9 cellular contexts compared by ENCODE assay signal in the genomic region with DNA sequence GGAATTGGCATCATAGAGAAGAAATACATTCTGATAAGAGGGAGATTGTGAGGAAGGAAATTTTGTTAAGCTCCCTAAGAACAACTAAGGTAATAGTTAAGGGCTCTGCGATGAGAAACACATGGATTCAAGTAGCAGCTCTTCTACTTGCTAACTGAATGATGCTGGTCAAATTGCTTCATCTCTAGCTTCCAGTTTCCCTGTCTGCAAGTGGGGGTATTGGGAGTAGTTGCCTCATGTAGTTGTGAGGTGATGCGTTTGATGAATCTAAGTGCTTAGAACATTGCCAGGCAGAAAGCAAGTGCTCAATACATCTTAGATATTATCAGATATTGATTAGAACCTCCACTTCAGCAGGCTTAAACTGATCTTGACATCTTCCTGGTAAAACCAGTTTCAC.
A peak's percentile ranks its signal among the peaks of the same experiment; 100 is the strongest.
DNase-seq lines count a peak whose midpoint lies in the region; ATAC-seq, FAIRE-seq and TF ChIP-seq lines count a peak whose summit lies in the region.
"Had no signal": no experiment of that assay in that cellular context is flagged by ENCODE, and none has a peak within 500 bp of the region (broad histone marks: within the 10 kb centered on the region; RNA-seq: fewer than 3 reads in every experiment).

No MANE protein-coding gene starts in this region.

- peaks cover 52% of the 10 kb centered on the region for H3K4me1 ChIP-seq in A673 (ENCODE audit: insufficient read depth, low read length, poor library complexity, severe bottlenecking)
- peaks cover 25% of the 10 kb centered on the region for H3K4me1 ChIP-seq in astrocyte (ENCODE audit: insufficient read depth, low read length)

- peaks cover 2% of the 10 kb centered on the region for H3K27me3 Mint-ChIP-seq in astrocyte (ENCODE audit: low read depth, unreplicated experiment)
- H3K27me3 Mint-ChIP-seq: CD4-positive, alpha-beta memory T cell had no signal

- ATAC-seq in GM18861 (IDR thresholded peaks at IDR 0.05; ENCODE audit: unreplicated experiment), result no peak
- ATAC-seq in GM18511 (IDR thresholded peaks at IDR 0.05; ENCODE audit: unreplicated experiment), result no peak

- no peak for DNase-seq in A673 (ENCODE audit: low spot score)
- peak; percentile 10 for DNase-seq in HS-5 (ENCODE audit: low read depth)
- DNase-seq in astrocyte (ENCODE audit: low read depth), result no peak
- peak; percentile 58 for DNase-seq in fibroblast of the aortic adventitia (ENCODE audit: low read depth)
- no peak for DNase-seq in activated naive CD4-positive, alpha-beta T cell (lab: John Stamatoyannopoulos, UW)
- no peak for DNase-seq in D341Med (ENCODE audit: low spot score)

- H3K9me3 ChIP-seq in A673 (ENCODE audit: low read depth, low read length, poor library complexity, severe bottlenecking), result no peaks in the 10 kb centered on the region
- H3K9me3 ChIP-seq in astrocyte (ENCODE audit: insufficient read depth, low read depth, low read length), result no peaks in the 10 kb centered on the region

- no peak overlapping the region for H3K27ac Mint-ChIP-seq in astrocyte (ENCODE audit: unreplicated experiment)

- H3K4me3 ChIP-seq in A673 (ENCODE audit: low read depth, low read length, poor library complexity, severe bottlenecking) (no peak overlapping the region), astrocyte (ENCODE audit: insufficient read depth, low read depth, low read length) (no peak overlapping the region), fibroblast of the aortic adventitia (ENCODE audit: low read depth, low read length) (no peak overlapping the region)

- peaks cover 5% of the 10 kb centered on the region for H3K9me3 Mint-ChIP-seq in astrocyte (ENCODE audit: unreplicated experiment)
- H3K9me3 Mint-ChIP-seq: CD4-positive, alpha-beta memory T cell had no signal

- peaks cover 29% of the 10 kb centered on the region for H3K4me1 Mint-ChIP-seq in astrocyte (ENCODE audit: low read depth, unreplicated experiment)

- H3K4me3 Mint-ChIP-seq in astrocyte (ENCODE audit: unreplicated experiment), result no peak overlapping the region
- H3K4me3 Mint-ChIP-seq: CD4-positive, alpha-beta memory T cell had no signal

- H3K9ac ChIP-seq in astrocyte (ENCODE audit: low read length), result no peak overlapping the region

- no peaks in the 10 kb centered on the region for H3K27me3 ChIP-seq in A673 (replicated peaks; ENCODE audit: insufficient read depth, low read depth, low read length, poor library complexity)
- H3K27me3 ChIP-seq in astrocyte (ENCODE audit: insufficient read depth, low read length), result peaks cover 3% of the 10 kb centered on the region

- H3K36me3 ChIP-seq in A673 (ENCODE audit: insufficient read depth, low read length, poor library complexity, severe bottlenecking) (no peaks in the 10 kb centered on the region), astrocyte (ENCODE audit: insufficient read depth, low read length) (no peaks in the 10 kb centered on the region)

- no peaks in the 10 kb centered on the region for H3K36me3 Mint-ChIP-seq in astrocyte (ENCODE audit: low read depth, unreplicated experiment)
- H3K36me3 Mint-ChIP-seq: CD4-positive, alpha-beta memory T cell had no signal

- no peaks in the 10 kb centered on the region for H4K20me1 ChIP-seq in astrocyte (ENCODE audit: insufficient read depth, low read length)

- BruUV-seq in A673 (replicated peaks; lab: Mats Ljungman, UMichigan), result no TSS peak

- no peak for FAIRE-seq in astrocyte (lab: Jason Lieb, UNC)

- no peak overlapping the region for H2AFZ ChIP-seq in astrocyte (ENCODE audit: low read depth, low read length)

- POLR2A ChIA-PET in A673 (lab: Charles Lee; ENCODE audit: low non-redundant PET), result no interaction called here

- H3K27ac ChIP-seq in A673 (ENCODE audit: low read depth, low read length, poor library complexity, severe bottlenecking) (peak overlapping the region; percentile 78), astrocyte (ENCODE audit: low read depth, low read length) (no peak overlapping the region)

- CTCF ChIA-PET in A673 (lab: Charles Lee), result interaction anchor here (0.8 to 3.9 kb wide), 14 partner anchors 13 to 465 kb away, joined by 3 to 112 read pairs (median 4); no protein-coding TSS in a partner anchor

- H3K4me2 ChIP-seq in astrocyte (ENCODE audit: low read length), result peak overlapping the region; percentile 36

- intact Hi-C loops in A673 (cut with micrococcal nuclease; ENCODE audit: unreplicated experiment), result loop anchor here (1.0 to 5.0 kb wide), 5 partner anchors 77 to 405 kb away; partner anchors contain the start of gene ATP1A1

- H3K79me2 ChIP-seq in astrocyte (ENCODE audit: insufficient read depth, low read length), result no peaks in the 10 kb centered on the region

- TF ChIP-seq CTCF in A673 (conservative IDR thresholded peaks at IDR 0.05; ENCODE audit: low read depth, low read length), result no peak
- no peak for TF ChIP-seq CTCF in astrocyte (IDR thresholded peaks at IDR 0.05; ENCODE audit: insufficient read depth, low read depth, low read length)
- TF ChIP-seq CTCF in fibroblast of the aortic adventitia (IDR thresholded peaks at IDR 0.05; ENCODE audit: insufficient read depth, low read length), result no peak

Comparison
In these comparisons a context has a peak if more than half of its experiments do, and no peak if none do; other contexts are left out.
1. DNase-seq: peak in HS-5 (single experiment) and fibroblast of the aortic adventitia (single experiment); none in A673 (single experiment), astrocyte (single experiment), activated naive CD4-positive, alpha-beta T cell (0 of 4) and D341Med (single experiment).